8 cellular contexts compared by ENCODE assay signal in the genomic region with DNA sequence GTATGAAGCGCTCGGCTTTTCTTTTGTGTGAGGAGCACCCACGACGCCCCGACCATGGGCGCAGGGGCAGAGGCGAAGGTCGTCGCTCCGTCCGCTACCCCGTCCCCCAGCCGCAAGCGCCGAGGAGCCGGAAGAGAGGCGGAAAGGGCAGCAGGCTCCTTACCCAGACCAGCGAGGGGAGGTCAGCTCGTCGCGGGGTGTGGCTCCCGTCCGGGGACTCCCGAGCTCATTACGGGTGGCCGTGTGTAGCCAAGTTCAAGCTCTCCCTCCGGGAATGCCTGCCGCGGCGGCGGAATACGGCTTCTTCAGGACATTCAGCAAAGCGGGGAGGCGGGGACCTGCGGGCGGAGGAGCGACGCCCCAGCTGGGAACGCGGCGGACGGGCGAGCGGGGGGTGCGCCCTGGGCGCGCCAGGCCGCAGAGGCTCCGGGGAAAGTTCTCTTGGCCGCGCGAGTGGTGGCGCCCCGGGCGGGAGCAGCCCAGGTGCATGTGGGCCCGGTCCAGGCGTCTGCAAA. TPM values are rescaled to one million over a fixed set of nuclear protein-coding genes. Genes with fewer than 3 reads are reported as not detected.
A peak's percentile ranks its signal among the peaks of the same experiment; 100 is the strongest.
DNase-seq lines count a peak whose midpoint lies in the region; ATAC-seq and TF ChIP-seq lines count a peak whose summit lies in the region.

No MANE protein-coding gene starts in this region.

- no peaks in the 10 kb centered on the region for H3K36me3 ChIP-seq in ovary

- no peak for TF ChIP-seq POLR2A in ovary (IDR thresholded peaks at IDR 0.05)

- H3K27ac ChIP-seq in ovary = peak overlapping the region; percentile 28 to 60

- H3K4me1 Mint-ChIP-seq in activated CD8-positive, alpha-beta memory T cell treated with anti-CD3 and anti-CD28 coated beads, Interleukin-2, amount 10 ng/mL, durations not matched to agents 7 days and 5 days = peaks cover 15% of the 10 kb centered on the region

- no peaks in the 10 kb centered on the region for H3K4me1 ChIP-seq in ovary (ENCODE audit: insufficient read depth)

- peaks cover 63% of the 10 kb centered on the region for H3K27me3 Mint-ChIP-seq in activated CD8-positive, alpha-beta memory T cell treated with anti-CD3 and anti-CD28 coated beads, Interleukin-2, amount 10 ng/mL, durations not matched to agents 7 days and 5 days

- no peak for TF ChIP-seq CTCF in ovary (IDR thresholded peaks at IDR 0.05)

- no peaks in the 10 kb centered on the region for H3K36me3 Mint-ChIP-seq in activated CD8-positive, alpha-beta memory T cell treated with anti-CD3 and anti-CD28 coated beads, Interleukin-2, amount 10 ng/mL, durations not matched to agents 7 days and 5 days

- H3K27me3 ChIP-seq in ovary = no peaks in the 10 kb centered on the region

- CTCF ChIA-PET in activated CD8-positive, alpha-beta memory T cell treated with anti-CD3 and anti-CD28 coated beads, Interleukin-2, amount 10 ng/mL, durations not matched to agents 7 days and 5 days (lab: Charles Lee) = interaction anchor here (1.3 to 2.8 kb wide), 9 partner anchors 11 to 337 kb away, joined by 3 to 17 read pairs (median 3); no protein-coding TSS in a partner anchor

- intact Hi-C loops in head of caudate nucleus (cut with DNase I) (loop anchor here (1.0 to 5.0 kb wide), 2 partner anchors 207 to 244 kb away; no protein-coding TSS in a partner anchor), ovary (cut with DNase I) (loop anchor here (10.0 kb wide), 1 partner anchor 245 kb away; no protein-coding TSS in a partner anchor)

- no peaks in the 10 kb centered on the region for H3K9me3 ChIP-seq in ovary

- DNase-seq in SIG-M5 treated with dmso at 0.1 percent for 504 hours (lab: John Stamatoyannopoulos, UW; ENCODE audit: unreplicated experiment) = peak; percentile 21
- DNase-seq in SIG-M5 (lab: John Stamatoyannopoulos, UW) = no peak
- DNase-seq in HuH-7 (ENCODE audit: low spot score) = peak; percentile 35
- DNase-seq in activated CD8-positive, alpha-beta memory T cell treated with anti-CD3 and anti-CD28 coated beads, Interleukin-2, amount 10 ng/mL, durations not matched to agents 7 days and 5 days = no peak
- peak in 41 of 42 donors; percentile 16 to 79 (median 55) for DNase-seq in head of caudate nucleus
- DNase-seq in ovary = peak; percentile 26 to 66 (median 51)
- DNase-seq in amniotic stem cell (lab: John Stamatoyannopoulos, UW) = no peak

- peak; percentile 46 for ATAC-seq in GM21723 (IDR thresholded peaks at IDR 0.05; ENCODE audit: unreplicated experiment)
- peak; percentile 29 for ATAC-seq in activated CD8-positive, alpha-beta memory T cell treated with anti-CD3 and anti-CD28 coated beads, Interleukin-2, amount 10 ng/mL, durations not matched to agents 7 days and 5 days

- WGBS in ovary, 3 donors = 0 to 1% (median 0%) methylated on average over 52 to 57 of the region's 57 CpGs

- peak overlapping the region; percentile 69 for H3K4me3 Mint-ChIP-seq in activated CD8-positive, alpha-beta memory T cell treated with anti-CD3 and anti-CD28 coated beads, Interleukin-2, amount 10 ng/mL, durations not matched to agents 7 days and 5 days

- no peak overlapping the region for H3K27ac Mint-ChIP-seq in activated CD8-positive, alpha-beta memory T cell treated with anti-CD3 and anti-CD28 coated beads, Interleukin-2, amount 10 ng/mL, durations not matched to agents 7 days and 5 days

- H3K9me3 Mint-ChIP-seq in activated CD8-positive, alpha-beta memory T cell treated with anti-CD3 and anti-CD28 coated beads, Interleukin-2, amount 10 ng/mL, durations not matched to agents 7 days and 5 days (ENCODE audit: low read depth) = no peaks in the 10 kb centered on the region

- no peak for TF ChIP-seq EP300 in ovary (IDR thresholded peaks at IDR 0.05)

- peak overlapping the region; percentile 82 for H3K4me3 ChIP-seq in ovary

RNA-seq across cellular contexts. Expression of gene EPB41L4A, which starts 0.6 kb away (rescaled TPM):
- 1 to 10 TPM; 1.3 to 1.5 TPM for total RNA-seq in activated CD8-positive, alpha-beta memory T cell treated with anti-CD3 and anti-CD28 coated beads, Interleukin-2, amount 10 ng/mL, durations not matched to agents 7 days and 5 days
- total RNA-seq in ovary = 10 to 100 TPM in 2 of 7 donors, 1 to 10 TPM in 5; 3.8 to 12.3 (median 7.9) TPM
- polyA plus RNA-seq in ovary = 10 to 100 TPM in 1 of 2 donors, 1 to 10 TPM in 1; 2.7 to 10.5 TPM

Comparison
In these comparisons a context has a peak if more than half of its experiments do, and no peak if none do; other contexts are left out.
1. DNase-seq: peak in SIG-M5 treated with dmso at 0.1 percent for 504 hours (single experiment), HuH-7 (single experiment), head of caudate nucleus (41 of 42) and ovary (5 of 5); none in SIG-M5 (single experiment), activated CD8-positive, alpha-beta memory T cell treated with anti-CD3 and anti-CD28 coated beads, Interleukin-2, amount 10 ng/mL, durations not matched to agents 7 days and 5 days (single experiment) and amniotic stem cell (single experiment).